Comparison of ENCODE assay signal across 14 cellular contexts in genomic region chr7:100886142-100886935, GRCh38. TPM values are rescaled to one million over a fixed set of nuclear protein-coding genes. Genes with fewer than 3 reads are reported as not detected.
DNase-seq lines count a peak whose midpoint lies in the region; ATAC-seq and TF ChIP-seq lines count a peak whose summit lies in the region.
"Had no signal": no experiment of that assay in that cellular context is flagged by ENCODE, and none has a peak within 500 bp of the region (broad histone marks: within the 10 kb centered on the region; RNA-seq: fewer than 3 reads in every experiment).

No MANE protein-coding gene starts in this region.

- H3K27ac ChIP-seq in caudate nucleus (ENCODE audit: low read depth, low read length) = no peak overlapping the region
- H3K27ac ChIP-seq: parathyroid adenoma, vagina had no signal

- H3K9me3 Mint-ChIP-seq in activated T-cell treated with anti-CD3 and anti-CD28 coated beads, Interleukin-2, amount 50 U/mL, for 4 hours = no peaks in the 10 kb centered on the region
- H3K9me3 Mint-ChIP-seq in IgD-negative memory B cell (no peaks in the 10 kb centered on the region), progenitor cell of endocrine pancreas (ENCODE audit: low read depth) (no peaks in the 10 kb centered on the region)
- H3K9me3 Mint-ChIP-seq: brain had no signal

- TF ChIP-seq CTCF in progenitor cell of endocrine pancreas (IDR thresholded peaks at IDR 0.05; ENCODE audit: unreplicated experiment) = no peak

- peak overlapping the region in 2 of 3 donors; percentile 39 to 93 for H3K27ac Mint-ChIP-seq in IgD-negative memory B cell
- H3K27ac Mint-ChIP-seq in progenitor cell of endocrine pancreas = peak overlapping the region; percentile 65

- no peak for DNase-seq in activated T-cell treated with anti-CD3 and anti-CD28 coated beads, Interleukin-2, amount 50 U/mL, for 4 hours
- DNase-seq in activated T-cell treated with anti-CD3 and anti-CD28 coated beads, Interleukin-2, amount 50 U/mL, for 48 hours = no peak
- DNase-seq in caudate nucleus (lab: John Stamatoyannopoulos, UW) = peak in 37 of 61 donors; percentile 16 to 87 (median 50)
- DNase-seq in progenitor cell of endocrine pancreas (ENCODE audit: low spot score, unreplicated experiment) = no peak
- DNase-seq in mesenteric fat pad (ENCODE audit: low spot score) = no peak
- DNase-seq: left colon, NCI-H2171 treated with DMSO at 0.1 percent for 48 hours, OCI-M1 had no signal

- peaks cover 35% of the 10 kb centered on the region for H3K4me1 Mint-ChIP-seq in activated T-cell treated with anti-CD3 and anti-CD28 coated beads, Interleukin-2, amount 50 U/mL, for 4 hours (ENCODE audit: low read depth)
- peaks cover 30 to 34% (median 31%) of the 10 kb centered on the region in 3 donors for H3K4me1 Mint-ChIP-seq in IgD-negative memory B cell
- peaks cover 16% of the 10 kb centered on the region for H3K4me1 Mint-ChIP-seq in progenitor cell of endocrine pancreas (ENCODE audit: low read depth)

- peaks cover under 1% of the 10 kb centered on the region for H3K27me3 Mint-ChIP-seq in activated T-cell treated with anti-CD3 and anti-CD28 coated beads, Interleukin-2, amount 50 U/mL, for 4 hours (ENCODE audit: low read depth)
- peaks cover 6% of the 10 kb centered on the region for H3K27me3 Mint-ChIP-seq in IgD-negative memory B cell
- H3K27me3 Mint-ChIP-seq in progenitor cell of endocrine pancreas = no peaks in the 10 kb centered on the region

- H3K4me3 Mint-ChIP-seq in activated T-cell treated with anti-CD3 and anti-CD28 coated beads, Interleukin-2, amount 50 U/mL, for 4 hours = peak overlapping the region; percentile 19
- peak overlapping the region in 3 of 4 donors; percentile 42 to 93 (median 67) for H3K4me3 Mint-ChIP-seq in IgD-negative memory B cell
- H3K4me3 Mint-ChIP-seq in progenitor cell of endocrine pancreas (ENCODE audit: low read depth) = no peak overlapping the region

- peaks cover 64% of the 10 kb centered on the region for H3K36me3 Mint-ChIP-seq in activated T-cell treated with anti-CD3 and anti-CD28 coated beads, Interleukin-2, amount 50 U/mL, for 4 hours (ENCODE audit: insufficient read depth)
- H3K36me3 Mint-ChIP-seq in IgD-negative memory B cell (peaks cover 13% of the 10 kb centered on the region), progenitor cell of endocrine pancreas (ENCODE audit: insufficient read depth) (peaks cover 43% of the 10 kb centered on the region)

- ATAC-seq in activated T-cell treated with anti-CD3 and anti-CD28 coated beads, Interleukin-2, amount 50 U/mL, for 4 hours = no peak
- no peak for ATAC-seq in GM19467 (IDR thresholded peaks at IDR 0.05; ENCODE audit: unreplicated experiment)
- ATAC-seq in HG02798 (IDR thresholded peaks at IDR 0.05; ENCODE audit: poor library complexity, unreplicated experiment) = no peak
- ATAC-seq: left colon had no signal

RNA-seq across cellular contexts. Expression of gene UFSP1, which starts 3.2 kb away (rescaled TPM):
- 1 to 10 TPM; 3.7 to 5.1 (median 4.6) TPM for total RNA-seq in activated T-cell treated with anti-CD3 and anti-CD28 coated beads, Interleukin-2, amount 50 U/mL, for 4 hours
- 2.5 TPM for polyA plus RNA-seq in IgD-negative memory B cell
- total RNA-seq in progenitor cell of endocrine pancreas = 2.3 and 3.5 TPM in 2 replicates
- 5.1 TPM for total RNA-seq in mesenteric fat pad

RNA-seq across cellular contexts. Expression of gene ACHE, which starts 9.3 kb away (rescaled TPM):
- under 1 TPM; 0.32 to 0.54 (median 0.35) TPM for total RNA-seq in activated T-cell treated with anti-CD3 and anti-CD28 coated beads, Interleukin-2, amount 50 U/mL, for 4 hours
- not detected for polyA plus RNA-seq in IgD-negative memory B cell
- total RNA-seq in progenitor cell of endocrine pancreas = 4.0 and 5.1 TPM in 2 replicates
- 1.9 TPM for total RNA-seq in mesenteric fat pad

RNA-seq across cellular contexts. Expression of gene SRRT, which starts 11.4 kb away (rescaled TPM):
- 100 to 1,000 TPM; 406 to 450 (median 436) TPM for total RNA-seq in activated T-cell treated with anti-CD3 and anti-CD28 coated beads, Interleukin-2, amount 50 U/mL, for 4 hours
- 79.7 TPM for polyA plus RNA-seq in IgD-negative memory B cell
- total RNA-seq in progenitor cell of endocrine pancreas (293 and 302 TPM in 2 replicates), mesenteric fat pad (135 TPM)

RNA-seq across cellular contexts. Expression of gene TRIP6, which starts 19.2 kb away (rescaled TPM):
- 10 to 100 TPM; 44.9 to 47.7 (median 45.4) TPM for total RNA-seq in activated T-cell treated with anti-CD3 and anti-CD28 coated beads, Interleukin-2, amount 50 U/mL, for 4 hours
- 4.6 TPM for polyA plus RNA-seq in IgD-negative memory B cell
- total RNA-seq in progenitor cell of endocrine pancreas (76.9 and 87.0 TPM in 2 replicates), mesenteric fat pad (71.0 TPM)

RNA-seq across cellular contexts. Expression of gene SLC12A9, which starts 33.8 kb away (rescaled TPM):
- 10 to 100 TPM; 22.9 to 31.7 (median 29.6) TPM for total RNA-seq in activated T-cell treated with anti-CD3 and anti-CD28 coated beads, Interleukin-2, amount 50 U/mL, for 4 hours
- 11.4 TPM for polyA plus RNA-seq in IgD-negative memory B cell
- total RNA-seq in progenitor cell of endocrine pancreas (57.9 and 62.6 TPM in 2 replicates), mesenteric fat pad (21.7 TPM)

Comparison
In these comparisons a context has a peak if more than half of its experiments do, and no peak if none do; other contexts are left out.
1. DNase-seq: peak in caudate nucleus (37 of 61); none in activated T-cell treated with anti-CD3 and anti-CD28 coated beads, Interleukin-2, amount 50 U/mL, for 4 hours (single experiment), activated T-cell treated with anti-CD3 and anti-CD28 coated beads, Interleukin-2, amount 50 U/mL, for 48 hours (0 of 2), progenitor cell of endocrine pancreas (single experiment) and mesenteric fat pad (single experiment).